In genomic region chr22:25282671-25283561, GRCh38 we compare ENCODE assay signal across 13 cellular contexts.
DNase-seq lines count a peak whose midpoint lies in the region; ATAC-seq and TF ChIP-seq lines count a peak whose summit lies in the region.
"Had no signal": no experiment of that assay in that cellular context is flagged by ENCODE, and none has a peak within 500 bp of the region (broad histone marks: within the 10 kb centered on the region; RNA-seq: fewer than 3 reads in every experiment).

No MANE protein-coding gene starts in this region.

- no peaks in the 10 kb centered on the region for H3K9me3 Mint-ChIP-seq in naive B cell

- peaks cover 21 to 36% (median 26%) of the 10 kb centered on the region in 3 donors for H3K4me1 Mint-ChIP-seq in naive B cell

- H3K27me3 ChIP-seq in Karpas-422 (ENCODE audit: low read length), result no peaks in the 10 kb centered on the region

- no peak overlapping the region for H3K27ac Mint-ChIP-seq in naive B cell
- H3K27ac Mint-ChIP-seq: CD4-positive, alpha-beta memory T cell had no signal

- H4K20me1 ChIP-seq in Karpas-422 (ENCODE audit: insufficient read depth, low read depth, low read length), result no peaks in the 10 kb centered on the region

- H3K36me3 Mint-ChIP-seq in naive B cell, result peaks cover 0 to 17% of the 10 kb centered on the region in 2 donors
- H3K36me3 Mint-ChIP-seq: CD4-positive, alpha-beta memory T cell had no signal

- no peaks in the 10 kb centered on the region for H3K4me1 ChIP-seq in Karpas-422 (ENCODE audit: low read length)

- H3K9me3 ChIP-seq in Karpas-422 (ENCODE audit: low read length), result no peaks in the 10 kb centered on the region

- no peak overlapping the region for H3K27ac ChIP-seq in Karpas-422 (ENCODE audit: low read length)

- TF ChIP-seq POLR2A in GM18505 (IDR thresholded peaks at IDR 0.05; ENCODE audit: borderline replicate concordance, extremely low read depth, insufficient read depth, insufficient read length), result no peak

- CTCF ChIA-PET in HEK293T (lab: Yijun Ruan, JAX), result interaction anchor here (0.6 to 2.2 kb wide), 5 partner anchors 8 to 51 kb away, joined by 3 to 9 read pairs (median 4); no protein-coding TSS in a partner anchor

- H3K27me3 Mint-ChIP-seq in naive B cell, result peaks cover 53 to 55% (median 53%) of the 10 kb centered on the region in 3 donors

- H3K9me2 ChIP-seq in Karpas-422 (replicated peaks; ENCODE audit: insufficient read depth, low read length), result no peaks in the 10 kb centered on the region

- no peak overlapping the region for H3K4me2 ChIP-seq in Karpas-422 (ENCODE audit: low read depth, low read length, poor library complexity, severe bottlenecking)

- H3K4me3 ChIP-seq in Karpas-422 (ENCODE audit: low read length), result no peak overlapping the region

- H3K9ac ChIP-seq in Karpas-422 (ENCODE audit: low read length), result no peak overlapping the region

- H3K79me2 ChIP-seq in Karpas-422 (ENCODE audit: low read length), result no peaks in the 10 kb centered on the region

- DNase-seq in D341Med (ENCODE audit: low spot score) (peak; percentile 59), HEK293T (ENCODE audit: extremely low spot score) (peak; percentile 65), cerebellar cortex (ENCODE audit: low spot score) (peak; percentile 13), naive B cell (no peak), Karpas-422 (no peak), medulla oblongata (ENCODE audit: extremely low spot score) (no peak), COR-L47 (lab: John Stamatoyannopoulos, UW) (no peak)
- DNase-seq: activated CD8-positive, alpha-beta memory T cell treated with anti-CD3 and anti-CD28 coated beads for 24 hours; aorta; CD4-positive, alpha-beta memory T cell; left colon had no signal

- POLR2A ChIA-PET in HEK293T (lab: Yijun Ruan, JAX), result interaction anchor here (1.1 kb wide), 1 partner anchor 8 kb away, joined by 3 read pairs; no protein-coding TSS in a partner anchor

- ATAC-seq in naive B cell (ENCODE audit: low read depth in 2 of 2), result peak; percentile 18 to 20
- no peak for ATAC-seq in GM18505 (IDR thresholded peaks at IDR 0.05; ENCODE audit: unreplicated experiment)
- ATAC-seq: left colon, sciatic nerve had no signal

- peak overlapping the region in 5 of 8 donors; percentile 70 to 85 (median 81) for H3K4me3 Mint-ChIP-seq in naive B cell

- H3K36me3 ChIP-seq in Karpas-422 (ENCODE audit: insufficient read depth, low read length), result no peaks in the 10 kb centered on the region

- no peak overlapping the region for H2AFZ ChIP-seq in Karpas-422 (ENCODE audit: low read length)

TF ChIP-seq in HEK293T, 16 proteins besides CTCF, POLR2A, EP300 and RAD21:
- no peak for TF ChIP-seq PKNOX1 (IDR thresholded peaks at IDR 0.05)
- TF ChIP-seq LEF1 (IDR thresholded peaks at IDR 0.05; ENCODE audit: borderline replicate concordance), result 0 out of 2 replicates have a peak, but pooled peaks have one; percentile 41
TF ChIP-seq in HEK293T: peak in this region for 1.

Comparison
In these comparisons a context has a peak if more than half of its experiments do, and no peak if none do; other contexts are left out.
1. DNase-seq: peak in D341Med (single experiment), HEK293T (single experiment) and cerebellar cortex (single experiment); none in naive B cell (single experiment), Karpas-422 (single experiment), medulla oblongata (single experiment) and COR-L47 (single experiment).